ENCODE assay signal across 1 cellular context in genomic region chr5:135255461-135256178, GRCh38.
TF ChIP-seq lines count a peak whose summit lies in the region.

No MANE protein-coding gene starts in this region.

TF ChIP-seq in GM12878, 131 proteins besides CTCF, POLR2A, EP300 and RAD21 (continued from another document):
- TF ChIP-seq PBX3 (IDR thresholded peaks at IDR 0.05; ENCODE audit: insufficient replicate concordance, low read depth, low read length) (no peak), BACH1 (IDR thresholded peaks at IDR 0.05; ENCODE audit: borderline replicate concordance) (no peak), RB1 (IDR thresholded peaks at IDR 0.05; ENCODE audit: borderline replicate concordance) (no peak)
